Comparison of ENCODE assay signal across 1 cellular context in genomic region chr20:9884061-9884460, GRCh38.
TF ChIP-seq lines count a peak whose summit lies in the region.

No MANE protein-coding gene starts in this region.

TF ChIP-seq in HepG2, 621 proteins besides CTCF, POLR2A, EP300 and RAD21:
- peak; percentile 40; the same call in 1 of the 2 replicates for TF ChIP-seq STAG1 (CRISPR knock-in tag; IDR thresholded peaks at IDR 0.05)
- TF ChIP-seq MEIS2 (CRISPR knock-in tag; IDR thresholded peaks at IDR 0.05): no peak
